19 cellular contexts compared by ENCODE assay signal in genomic region chr6:156595481-156595880, GRCh38.
"Had no signal": no experiment of that assay in that cellular context is flagged by ENCODE, and none has a peak within 500 bp of the region (broad histone marks: within the 10 kb centered on the region; RNA-seq: fewer than 3 reads in every experiment).

No MANE protein-coding gene starts in this region.

- H3K36me3 Mint-ChIP-seq: activated naive CD8-positive, alpha-beta T cell; natural killer cell; stimulated activated naive B cell treated with anti-CD40 and anti-IgM and Interleukin-4, amounts not matched to agents 10 μg/mL and 1 μg/mL and 100 μg/mL, for 72 hours had no signal

- H3K27me3 Mint-ChIP-seq: dendritic cell treated with granulocyte-macrophage colony-stimulating factor and Interleukin-4, amounts not matched to agents 40 ng/mL and 50 ng/mL, for 4 days had no signal

- H3K36me3 ChIP-seq: adrenal gland, left ventricle myocardium inferior, sigmoid colon, transverse colon, vagina, WERI-Rb-1 had no signal

- H3K27me3 ChIP-seq: adrenal gland, body of pancreas, sigmoid colon, transverse colon, vagina had no signal

- H3K9me3 Mint-ChIP-seq: activated T-helper 17 cell treated with anti-CD3 and anti-CD28 coated beads, Interleukin-2, amount 50 U/mL, for 72 hours; dendritic cell treated with granulocyte-macrophage colony-stimulating factor and Interleukin-4, amounts not matched to agents 40 ng/mL and 50 ng/mL, for 4 days; natural killer cell had no signal

- H3K27ac Mint-ChIP-seq: activated naive CD8-positive, alpha-beta T cell; activated T-helper 17 cell treated with anti-CD3 and anti-CD28 coated beads, Interleukin-2, amount 50 U/mL, for 72 hours; dendritic cell treated with granulocyte-macrophage colony-stimulating factor and Interleukin-4, amounts not matched to agents 40 ng/mL and 50 ng/mL, for 4 days; natural killer cell; stimulated activated naive B cell treated with anti-CD40 and anti-IgM and Interleukin-4, amounts not matched to agents 10 μg/mL and 1 μg/mL and 100 μg/mL, for 72 hours had no signal

- H3K4me3 ChIP-seq: adrenal gland, body of pancreas, left ventricle myocardium inferior, sigmoid colon, smooth muscle cell, transverse colon, vagina had no signal

- DNase-seq: activated T-cell treated with anti-CD3 and anti-CD28 coated beads, Interleukin-2, amount 50 U/mL, for 1 hour; adrenal gland; body of pancreas; effector memory CD4-positive, alpha-beta T cell; hippocampal formation; left ventricle myocardium inferior; midbrain; natural killer cell; sigmoid colon; stimulated activated CD4-positive, alpha-beta T cell treated with anti-CD3 and anti-CD28 coated beads, Interleukin-15, amount 100 ng/mL, for 24 hours; stimulated activated CD8-positive, alpha-beta memory T cell treated with anti-CD3 and anti-CD28 coated beads, Interleukin-4, amount 100 ng/mL, for 48 hours; stimulated activated naive B cell treated with anti-CD40 and anti-IgM and Interleukin-4, amounts not matched to agents 10 μg/mL and 1 μg/mL and 100 μg/mL, for 72 hours; transverse colon; WERI-Rb-1 had no signal

- H3K4me1 Mint-ChIP-seq: activated T-helper 17 cell treated with anti-CD3 and anti-CD28 coated beads, Interleukin-2, amount 50 U/mL, for 72 hours; natural killer cell had no signal

- H3K4me1 ChIP-seq: adrenal gland, body of pancreas, sigmoid colon, vagina had no signal

- H3K4me3 Mint-ChIP-seq: activated naive CD8-positive, alpha-beta T cell; activated T-helper 17 cell treated with anti-CD3 and anti-CD28 coated beads, Interleukin-2, amount 50 U/mL, for 72 hours; dendritic cell treated with granulocyte-macrophage colony-stimulating factor and Interleukin-4, amounts not matched to agents 40 ng/mL and 50 ng/mL, for 4 days; natural killer cell; stimulated activated naive B cell treated with anti-CD40 and anti-IgM and Interleukin-4, amounts not matched to agents 10 μg/mL and 1 μg/mL and 100 μg/mL, for 72 hours had no signal

- H3K9me3 ChIP-seq: adrenal gland, body of pancreas, left ventricle myocardium inferior, sigmoid colon, transverse colon, vagina had no signal

- H3K27ac ChIP-seq: adrenal gland, body of pancreas, left ventricle myocardium inferior, sigmoid colon, transverse colon, vagina, WERI-Rb-1 had no signal
